ENCODE assay signal across 1 cellular context in the genomic region with DNA sequence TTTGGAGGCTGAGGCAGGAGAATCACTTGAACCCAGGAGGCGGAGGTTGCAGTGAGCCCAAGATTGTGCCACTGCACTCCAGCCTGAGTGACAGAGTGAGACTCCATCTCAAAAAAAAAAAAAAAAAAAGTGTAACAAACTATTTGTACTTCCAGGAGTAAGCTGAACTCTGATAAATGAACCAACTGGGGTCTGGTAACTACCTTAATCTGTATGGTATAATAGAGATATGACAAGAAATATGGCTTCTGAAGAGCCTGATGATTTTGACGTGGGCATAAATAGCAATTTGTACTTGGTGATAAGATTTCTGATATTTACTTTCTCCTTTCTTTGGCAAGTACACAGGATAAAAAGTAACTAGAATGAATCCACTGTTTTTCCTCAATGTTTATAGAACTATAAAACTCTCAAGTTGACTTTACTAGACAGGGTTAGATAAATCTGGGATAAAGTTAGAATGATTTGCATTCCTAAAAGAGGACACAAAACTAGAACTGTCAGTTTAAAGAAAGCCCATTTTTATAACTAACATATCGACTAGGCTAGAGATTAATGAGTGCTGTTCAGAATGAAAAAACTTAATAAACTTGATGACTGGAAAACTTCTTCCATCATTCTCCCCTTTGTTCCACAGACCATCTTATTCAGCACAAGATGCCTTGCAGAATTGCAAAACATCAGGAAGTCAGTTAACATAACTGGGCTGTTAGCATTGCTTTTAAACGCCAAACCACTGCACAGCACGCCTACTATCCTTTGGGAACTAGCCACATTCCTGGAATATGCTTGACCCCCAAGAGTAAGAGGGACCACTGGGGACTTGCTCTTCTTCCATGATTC.
TF ChIP-seq lines count a peak whose summit lies in the region.

No MANE protein-coding gene starts in this region.

TF ChIP-seq in WTC11, 78 proteins besides CTCF, POLR2A, EP300 and RAD21:
- TF ChIP-seq ZNF416 (CRISPR knock-in tag; IDR thresholded peaks at IDR 0.05) (no peak), ZNF263 (CRISPR knock-in tag; IDR thresholded peaks at IDR 0.05; ENCODE audit: low read depth) (no peak), RELA (CRISPR knock-in tag; IDR thresholded peaks at IDR 0.05; ENCODE audit: borderline replicate concordance) (no peak), ZNF232 (CRISPR knock-in tag; IDR thresholded peaks at IDR 0.05) (no peak), HMGA2 (CRISPR knock-in tag; IDR thresholded peaks at IDR 0.05) (no peak), ESRRA (CRISPR knock-in tag; IDR thresholded peaks at IDR 0.05; ENCODE audit: borderline replicate concordance) (no peak)
- TF ChIP-seq, protein P1, sequence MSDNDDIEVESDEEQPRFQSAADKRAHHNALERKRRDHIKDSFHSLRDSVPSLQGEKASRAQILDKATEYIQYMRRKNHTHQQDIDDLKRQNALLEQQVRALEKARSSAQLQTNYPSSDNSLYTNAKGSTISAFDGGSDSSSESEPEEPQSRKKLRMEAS (CRISPR knock-in tag; IDR thresholded peaks at IDR 0.05) = no peak
- TF ChIP-seq, protein P2, sequence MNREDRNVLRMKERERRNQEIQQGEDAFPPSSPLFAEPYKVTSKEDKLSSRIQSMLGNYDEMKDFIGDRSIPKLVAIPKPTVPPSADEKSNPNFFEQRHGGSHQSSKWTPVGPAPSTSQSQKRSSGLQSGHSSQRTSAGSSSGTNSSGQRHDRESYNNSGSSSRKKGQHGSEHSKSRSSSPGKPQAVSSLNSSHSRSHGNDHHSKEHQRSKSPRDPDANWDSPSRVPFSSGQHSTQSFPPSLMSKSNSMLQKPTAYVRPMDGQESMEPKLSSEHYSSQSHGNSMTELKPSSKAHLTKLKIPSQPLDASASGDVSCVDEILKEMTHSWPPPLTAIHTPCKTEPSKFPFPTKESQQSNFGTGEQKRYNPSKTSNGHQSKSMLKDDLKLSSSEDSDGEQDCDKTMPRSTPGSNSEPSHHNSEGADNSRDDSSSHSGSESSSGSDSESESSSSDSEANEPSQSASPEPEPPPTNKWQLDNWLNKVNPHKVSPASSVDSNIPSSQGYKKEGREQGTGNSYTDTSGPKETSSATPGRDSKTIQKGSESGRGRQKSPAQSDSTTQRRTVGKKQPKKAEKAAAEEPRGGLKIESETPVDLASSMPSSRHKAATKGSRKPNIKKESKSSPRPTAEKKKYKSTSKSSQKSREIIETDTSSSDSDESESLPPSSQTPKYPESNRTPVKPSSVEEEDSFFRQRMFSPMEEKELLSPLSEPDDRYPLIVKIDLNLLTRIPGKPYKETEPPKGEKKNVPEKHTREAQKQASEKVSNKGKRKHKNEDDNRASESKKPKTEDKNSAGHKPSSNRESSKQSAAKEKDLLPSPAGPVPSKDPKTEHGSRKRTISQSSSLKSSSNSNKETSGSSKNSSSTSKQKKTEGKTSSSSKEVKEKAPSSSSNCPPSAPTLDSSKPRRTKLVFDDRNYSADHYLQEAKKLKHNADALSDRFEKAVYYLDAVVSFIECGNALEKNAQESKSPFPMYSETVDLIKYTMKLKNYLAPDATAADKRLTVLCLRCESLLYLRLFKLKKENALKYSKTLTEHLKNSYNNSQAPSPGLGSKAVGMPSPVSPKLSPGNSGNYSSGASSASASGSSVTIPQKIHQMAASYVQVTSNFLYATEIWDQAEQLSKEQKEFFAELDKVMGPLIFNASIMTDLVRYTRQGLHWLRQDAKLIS (CRISPR knock-in tag; IDR thresholded peaks at IDR 0.05; ENCODE audit: borderline replicate concordance) = no peak
- TF ChIP-seq, protein P3, sequence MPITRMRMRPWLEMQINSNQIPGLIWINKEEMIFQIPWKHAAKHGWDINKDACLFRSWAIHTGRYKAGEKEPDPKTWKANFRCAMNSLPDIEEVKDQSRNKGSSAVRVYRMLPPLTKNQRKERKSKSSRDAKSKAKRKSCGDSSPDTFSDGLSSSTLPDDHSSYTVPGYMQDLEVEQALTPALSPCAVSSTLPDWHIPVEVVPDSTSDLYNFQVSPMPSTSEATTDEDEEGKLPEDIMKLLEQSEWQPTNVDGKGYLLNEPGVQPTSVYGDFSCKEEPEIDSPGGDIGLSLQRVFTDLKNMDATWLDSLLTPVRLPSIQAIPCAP (CRISPR knock-in tag; IDR thresholded peaks at IDR 0.05) = no peak
- TF ChIP-seq, protein P4, sequence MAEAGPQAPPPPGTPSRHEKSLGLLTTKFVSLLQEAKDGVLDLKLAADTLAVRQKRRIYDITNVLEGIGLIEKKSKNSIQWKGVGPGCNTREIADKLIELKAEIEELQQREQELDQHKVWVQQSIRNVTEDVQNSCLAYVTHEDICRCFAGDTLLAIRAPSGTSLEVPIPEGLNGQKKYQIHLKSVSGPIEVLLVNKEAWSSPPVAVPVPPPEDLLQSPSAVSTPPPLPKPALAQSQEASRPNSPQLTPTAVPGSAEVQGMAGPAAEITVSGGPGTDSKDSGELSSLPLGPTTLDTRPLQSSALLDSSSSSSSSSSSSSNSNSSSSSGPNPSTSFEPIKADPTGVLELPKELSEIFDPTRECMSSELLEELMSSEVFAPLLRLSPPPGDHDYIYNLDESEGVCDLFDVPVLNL (CRISPR knock-in tag; IDR thresholded peaks at IDR 0.05; ENCODE audit: borderline replicate concordance, low read depth) = no peak
